ENCODE assay signal across 8 cellular contexts in the genomic region with DNA sequence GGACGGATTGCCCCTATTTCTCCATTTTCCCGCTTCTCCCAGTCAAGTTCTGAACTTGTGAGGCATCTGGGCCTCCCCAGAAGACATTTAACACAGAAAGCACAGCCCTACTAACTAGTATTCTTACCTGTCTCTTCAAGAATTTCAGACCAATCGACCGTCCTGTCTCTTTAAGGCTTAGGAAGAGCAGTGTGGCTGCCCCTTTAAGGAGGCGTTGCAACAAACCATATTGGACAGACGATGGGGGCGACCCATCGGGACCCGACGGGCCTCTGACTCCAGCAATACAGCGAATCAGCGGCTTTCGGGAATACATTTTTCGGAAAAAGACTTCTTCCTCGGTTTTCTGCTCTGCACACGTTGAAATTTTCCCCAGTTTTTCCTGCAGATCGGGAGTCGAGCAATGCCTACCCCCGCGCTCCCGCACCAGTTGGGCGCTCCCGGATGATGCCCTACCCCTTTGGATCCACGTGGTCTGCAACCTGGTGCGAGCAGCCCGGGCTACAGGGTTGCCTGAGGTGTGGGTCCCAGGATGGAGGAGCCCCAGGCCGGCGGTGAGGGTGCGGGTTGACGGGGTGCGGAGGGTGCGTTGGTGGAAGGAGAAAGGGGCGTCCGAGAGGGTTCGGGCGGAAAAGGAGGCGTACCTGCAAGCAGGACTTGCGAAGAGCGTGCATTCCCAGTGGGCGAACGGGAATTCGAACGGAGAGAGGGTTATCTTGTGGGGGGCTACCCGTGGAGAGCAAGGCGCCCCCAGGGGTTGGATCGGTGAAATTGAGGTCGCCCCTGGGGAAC. TPM values are rescaled to one million over a fixed set of nuclear protein-coding genes. Genes with fewer than 3 reads are reported as not detected.
A peak's percentile ranks its signal among the peaks of the same experiment; 100 is the strongest.
DNase-seq lines count a peak whose midpoint lies in the region; ATAC-seq and TF ChIP-seq lines count a peak whose summit lies in the region.

TSS of gene POLR1G (plus strand) at position 480 of the 792 bp plus-strand sequence. CDS start at position 533, 53 bp downstream.

- peak within 1 kb of the TSS; percentile 96 to 99 for H3K27ac ChIP-seq in right atrium auricular region
- H3K27ac ChIP-seq in uterus = peak within 1 kb of the TSS; percentile 92 to 94

- peak; percentile 79 for ATAC-seq in GM18498 (IDR thresholded peaks at IDR 0.05; ENCODE audit: unreplicated experiment)
- peak; percentile 59 for ATAC-seq in HG02884 (IDR thresholded peaks at IDR 0.05; ENCODE audit: unreplicated experiment)

- intact Hi-C loops in uterus (cut with DNase I; ENCODE audit: low total_unique reads) = no loop called here

- H3K27me3 ChIP-seq in right atrium auricular region (no peaks in the 10 kb centered on the region), uterus (peaks cover 0 to 8% of the 10 kb centered on the region in 2 donors)

- H3K4me1 ChIP-seq in right atrium auricular region = peaks cover 0 to 61% of the 10 kb centered on the region in 2 donors
- H3K4me1 ChIP-seq in uterus = peaks cover 8 to 9% of the 10 kb centered on the region in 2 donors

- H3K27me3 Mint-ChIP-seq in T-helper 2 cell treated with Interferon-gamma antibody and Interleukin-4, amounts not matched to agents 5 μg/mL and 100 μg/mL, for 36 hours (ENCODE audit: low read depth) = peaks cover 18% of the 10 kb centered on the region

- H3K36me3 ChIP-seq in right atrium auricular region (peaks cover 4% of the 10 kb centered on the region), uterus (no peaks in the 10 kb centered on the region)

- H3K4me3 ChIP-seq in right atrium auricular region (peak within 1 kb of the TSS; percentile 72 to 76), uterus (peak within 1 kb of the TSS; percentile 69 to 78)

- TF ChIP-seq CTCF in right atrium auricular region (IDR thresholded peaks at IDR 0.05) = no peak
- TF ChIP-seq CTCF in uterus (IDR thresholded peaks at IDR 0.05) = peak in 2 of 4 experiments; percentile 57 to 61

- TF ChIP-seq POLR2A in uterus (IDR thresholded peaks at IDR 0.05) = no peak

- H3K9me3 ChIP-seq in right atrium auricular region (no peaks in the 10 kb centered on the region), uterus (no peaks in the 10 kb centered on the region)

- peak; percentile 75 to 100 for DNase-seq in NCI-H187 (lab: John Stamatoyannopoulos, UW)
- peak; percentile 78 for DNase-seq in T-helper 2 cell treated with Interferon-gamma antibody and Interleukin-4, amounts not matched to agents 5 μg/mL and 100 μg/mL, for 36 hours (ENCODE audit: low spot score)
- DNase-seq in anterior cingulate cortex (lab: John Stamatoyannopoulos, UW) = peak in 57 of 58 donors; percentile 56 to 98 (median 84)
- DNase-seq in right atrium auricular region (ENCODE audit: low spot score) = peak; percentile 79
- peak; percentile 32 for DNase-seq in pulmonary artery endothelial cell (ENCODE audit: low read depth, low spot score)
- peak; percentile 72 to 75 for DNase-seq in uterus

- peak within 1 kb of the TSS; percentile 90 for H3K27ac Mint-ChIP-seq in T-helper 2 cell treated with Interferon-gamma antibody and Interleukin-4, amounts not matched to agents 5 μg/mL and 100 μg/mL, for 36 hours

- H3K4me3 Mint-ChIP-seq in T-helper 2 cell treated with Interferon-gamma antibody and Interleukin-4, amounts not matched to agents 5 μg/mL and 100 μg/mL, for 36 hours = peak within 1 kb of the TSS; percentile 91

- H3K9me3 Mint-ChIP-seq in T-helper 2 cell treated with Interferon-gamma antibody and Interleukin-4, amounts not matched to agents 5 μg/mL and 100 μg/mL, for 36 hours = no peaks in the 10 kb centered on the region

- H3K4me1 Mint-ChIP-seq in T-helper 2 cell treated with Interferon-gamma antibody and Interleukin-4, amounts not matched to agents 5 μg/mL and 100 μg/mL, for 36 hours (ENCODE audit: low read depth) = peaks cover 39% of the 10 kb centered on the region

- H3K36me3 Mint-ChIP-seq in T-helper 2 cell treated with Interferon-gamma antibody and Interleukin-4, amounts not matched to agents 5 μg/mL and 100 μg/mL, for 36 hours (ENCODE audit: low read depth) = peaks cover 14% of the 10 kb centered on the region

RNA-seq across cellular contexts. Expression of gene POLR1G, which starts in this region (rescaled TPM):
- total RNA-seq in right atrium auricular region (1 to 10 TPM; 5.5 to 5.6 TPM), pulmonary artery endothelial cell (27.3 and 30.1 TPM in 2 replicates), uterus (10 to 100 TPM in 1 of 4 donors, 1 to 10 TPM in 2, under 1 TPM in 1; 0.26 to 11.3 (median 3.5) TPM)

Comparison
In these comparisons a context has a peak if more than half of its experiments do, and no peak if none do; other contexts are left out.
1. Peak in every context shown above with its lines: DNase-seq, ATAC-seq, H3K4me3 ChIP-seq and H3K27ac ChIP-seq.
2. DNase-seq: peak in every context shown above with its lines; median percentile 88 in NCI-H187; 84 in anterior cingulate cortex; 79 in right atrium auricular region; 78 in T-helper 2 cell treated with Interferon-gamma antibody and Interleukin-4, amounts not matched to agents 5 μg/mL and 100 μg/mL, for 36 hours; 74 in uterus; 32 in pulmonary artery endothelial cell.